Comparison of ENCODE assay signal across 21 cellular contexts in the genomic region with DNA sequence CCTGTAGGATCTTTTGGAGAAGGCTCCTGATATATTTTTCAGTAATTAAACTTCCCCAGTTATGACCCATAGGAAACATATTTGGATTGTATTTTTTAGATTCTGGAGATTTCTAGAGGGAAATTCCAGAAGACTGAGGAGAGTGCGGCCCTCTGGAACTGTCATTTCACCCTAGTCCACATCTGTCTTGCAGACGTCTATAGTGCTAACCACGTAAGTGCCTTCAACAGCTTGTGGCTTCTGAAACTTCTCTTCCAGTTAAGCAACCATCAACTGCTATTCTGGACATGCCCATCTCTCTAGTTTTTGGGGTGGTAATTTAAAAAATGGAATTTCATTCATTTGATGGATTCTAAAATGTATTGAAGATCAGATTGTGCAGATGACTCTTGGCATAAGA.
"Had no signal": no experiment of that assay in that cellular context is flagged by ENCODE, and none has a peak within 500 bp of the region (broad histone marks: within the 10 kb centered on the region; RNA-seq: fewer than 3 reads in every experiment).

No MANE protein-coding gene starts in this region.

- ATAC-seq: esophagus mucosa; heart left ventricle; left colon; left ventricle myocardium superior; right lobe of liver; stimulated activated effector memory CD8-positive, alpha-beta T cell treated with anti-CD3 and anti-CD28 coated beads, Interleukin-12 subunit alpha, Interleukin-12 subunit beta, amount 100 ng/mL, for 72 hours had no signal

- H3K79me2 ChIP-seq: parathyroid adenoma had no signal

- H3K4me1 ChIP-seq: heart left ventricle, parathyroid adenoma, prostate gland, right lobe of liver, testis, tibial nerve had no signal

- H3K4me3 ChIP-seq: heart left ventricle, lung, prostate gland, right lobe of liver, testis, tibial nerve had no signal

- H3K4me1 Mint-ChIP-seq: nephron had no signal

- H3K36me3 Mint-ChIP-seq: stimulated activated effector memory CD8-positive, alpha-beta T cell treated with anti-CD3 and anti-CD28 coated beads, Interleukin-12 subunit alpha, Interleukin-12 subunit beta, amount 100 ng/mL, for 72 hours had no signal

- H3K27me3 ChIP-seq: right lobe of liver, testis, tibial nerve had no signal

- H3K36me3 ChIP-seq: heart left ventricle, prostate gland, right lobe of liver, tibial nerve had no signal

- H3K27ac ChIP-seq: heart left ventricle, parathyroid adenoma, prostate gland, right lobe of liver, testis, tibial nerve had no signal

- H3K4me3 Mint-ChIP-seq: nephron; stimulated activated effector memory CD8-positive, alpha-beta T cell treated with anti-CD3 and anti-CD28 coated beads, Interleukin-12 subunit alpha, Interleukin-12 subunit beta, amount 100 ng/mL, for 72 hours; stimulated activated naive CD8-positive, alpha-beta T cell treated with anti-CD3 and anti-CD28 coated beads, Interleukin-15, Interleukin-2, amounts not matched to agents 100 ng/mL and 50 ng/mL, for 24 hours had no signal

- H3K9me3 ChIP-seq: heart left ventricle, prostate gland, right lobe of liver, testis, tibial nerve had no signal

- H2AFZ ChIP-seq: parathyroid adenoma had no signal

- H3K9me3 Mint-ChIP-seq: stimulated activated effector memory CD8-positive, alpha-beta T cell treated with anti-CD3 and anti-CD28 coated beads, Interleukin-12 subunit alpha, Interleukin-12 subunit beta, amount 100 ng/mL, for 72 hours; stimulated activated naive CD8-positive, alpha-beta T cell treated with anti-CD3 and anti-CD28 coated beads, Interleukin-15, Interleukin-2, amounts not matched to agents 100 ng/mL and 50 ng/mL, for 24 hours had no signal

- H3K9ac ChIP-seq: parathyroid adenoma had no signal

- DNase-seq: cortex of kidney; effector memory CD4-positive, alpha-beta T cell; heart left ventricle; hippocampal formation; left colon; left ventricle myocardium superior; mesenchymal stem cell; midbrain; retina; right lobe of liver; stimulated activated CD4-positive, alpha-beta T cell treated with anti-CD3 and anti-CD28 coated beads, Interleukin-4, amount 100 ng/mL, for 1 hour; stimulated activated CD8-positive, alpha-beta memory T cell treated with anti-CD3 and anti-CD28 coated beads, Interleukin-4, amount 100 ng/mL, for 48 hours; testis had no signal

- H3K27ac Mint-ChIP-seq: nephron; stimulated activated effector memory CD8-positive, alpha-beta T cell treated with anti-CD3 and anti-CD28 coated beads, Interleukin-12 subunit alpha, Interleukin-12 subunit beta, amount 100 ng/mL, for 72 hours; stimulated activated naive CD8-positive, alpha-beta T cell treated with anti-CD3 and anti-CD28 coated beads, Interleukin-15, Interleukin-2, amounts not matched to agents 100 ng/mL and 50 ng/mL, for 24 hours had no signal
